9 cellular contexts compared by ENCODE assay signal in the genomic region with DNA sequence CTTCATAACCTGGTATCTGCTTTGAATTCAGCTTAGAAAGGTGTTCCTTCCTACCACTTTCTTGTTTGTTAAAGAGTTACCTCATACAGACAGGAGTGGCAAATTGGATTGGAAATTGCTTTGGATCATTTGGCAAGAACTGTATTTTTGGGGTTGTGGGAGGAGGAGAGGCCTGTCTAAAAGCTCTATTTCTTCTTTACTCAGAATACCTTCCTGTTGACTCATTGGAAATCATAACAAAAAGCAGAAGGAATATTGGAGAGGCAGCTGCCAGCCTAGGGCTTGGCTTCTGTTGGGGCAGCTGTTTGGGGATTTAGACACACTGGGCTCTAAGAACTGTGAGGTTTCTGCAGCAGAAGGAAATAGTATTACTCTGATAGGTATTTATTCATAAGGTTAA. TPM values are rescaled to one million over a fixed set of nuclear protein-coding genes. Genes with fewer than 3 reads are reported as not detected.
DNase-seq lines count a peak whose midpoint lies in the region; ATAC-seq, FAIRE-seq and TF ChIP-seq lines count a peak whose summit lies in the region.
"Had no signal": no experiment of that assay in that cellular context is flagged by ENCODE, and none has a peak within 500 bp of the region (broad histone marks: within the 10 kb centered on the region; RNA-seq: fewer than 3 reads in every experiment).

No MANE protein-coding gene starts in this region.

- H3K79me2 ChIP-seq in H1 (ENCODE audit: control insufficient read depth in 1 of 2, insufficient read depth in 2 of 2, low read length in 2 of 2): peaks cover 19 to 95% of the 10 kb centered on the region in 2 experiments

- H3K14ac ChIP-seq in H1 (ENCODE audit: insufficient read length): no peak overlapping the region

- H3K27me3 ChIP-seq in H1 (replicated peaks in 1 of 4; ENCODE audit: control insufficient read depth in 3 of 4, extremely low read depth in 1 of 4, insufficient read depth in 3 of 4, low read length in 3 of 4): no peaks in the 10 kb centered on the region
- H3K27me3 ChIP-seq in naive thymus-derived CD4-positive, alpha-beta T cell (ENCODE audit: control insufficient read depth in 2 of 2, insufficient read depth in 2 of 2, low read length in 2 of 2): no peaks in the 10 kb centered on the region

- no peak overlapping the region for H3K4ac ChIP-seq in H1 (replicated peaks; ENCODE audit: insufficient read length, low read depth, low read length)

- no peaks in the 10 kb centered on the region for H3K9me3 Mint-ChIP-seq in activated naive CD4-positive, alpha-beta T cell treated with anti-CD3 and anti-CD28 coated beads, Interleukin-2, amount 10 ng/mL, durations not matched to agents 7 days and 5 days
- H3K9me3 Mint-ChIP-seq in naive thymus-derived CD4-positive, alpha-beta T cell: no peaks in the 10 kb centered on the region

- no peak overlapping the region for H2BK15ac ChIP-seq in H1 (ENCODE audit: low read length)

- H3K4me3 Mint-ChIP-seq in activated naive CD4-positive, alpha-beta T cell treated with anti-CD3 and anti-CD28 coated beads, Interleukin-2, amount 10 ng/mL, durations not matched to agents 7 days and 5 days: no peak overlapping the region
- H3K4me3 Mint-ChIP-seq in naive thymus-derived CD4-positive, alpha-beta T cell: peak overlapping the region; percentile 7 to 82 (median 42)

- H4K20me1 ChIP-seq in H1 (replicated peaks in 1 of 2; ENCODE audit: control insufficient read depth in 1 of 2, insufficient read depth in 2 of 2, low read length in 2 of 2): no peaks in the 10 kb centered on the region

- no peak overlapping the region for H3K23ac ChIP-seq in H1 (ENCODE audit: insufficient read length)

- CTCF ChIA-PET in activated naive CD4-positive, alpha-beta T cell treated with anti-CD3 and anti-CD28 coated beads, Interleukin-2, amount 10 ng/mL, durations not matched to agents 7 days and 5 days (lab: Charles Lee): interaction anchor here (0.8 to 3.4 kb wide), 4 partner anchors 27 to 86 kb away, joined by 3 to 18 read pairs (median 5); no protein-coding TSS in a partner anchor
- CTCF ChIA-PET in RWPE1 (lab: Yijun Ruan, JAX) (interaction anchor here (0.6 to 1.0 kb wide), 2 partner anchors 79 to 109 kb away, joined by 3 to 4 read pairs; no protein-coding TSS in a partner anchor), H1 (lab: Charles Lee; ENCODE audit: partially characterized antibody) (interaction anchor here (0.8 to 1.7 kb wide), 5 partner anchors 10 to 82 kb away, joined by 3 to 8 read pairs (median 3); no protein-coding TSS in a partner anchor)
- CTCF ChIA-PET in naive thymus-derived CD4-positive, alpha-beta T cell (lab: Charles Lee): interaction anchor here (0.6 to 0.7 kb wide), 2 partner anchors 114 to 168 kb away, joined by 3 read pairs; a partner anchor contains a TSS

- H3K23me2 ChIP-seq in H1 (ENCODE audit: low read depth, low read length): no peaks in the 10 kb centered on the region

- H3K36me3 ChIP-seq in H1 (ENCODE audit: control insufficient read depth in 2 of 4, insufficient read depth in 4 of 4, low read length in 3 of 4): no peaks in the 10 kb centered on the region
- H3K36me3 ChIP-seq in naive thymus-derived CD4-positive, alpha-beta T cell (ENCODE audit: control insufficient read depth in 2 of 3, insufficient read depth in 3 of 3, low read length in 3 of 3): no peaks in the 10 kb centered on the region

- FAIRE-seq in H1 (lab: Jason Lieb, UNC): no peak
- FAIRE-seq: GM12878 had no signal

- no peaks in the 10 kb centered on the region for H3K79me1 ChIP-seq in H1 (ENCODE audit: low read depth, low read length)

- TF ChIP-seq CTCF in RWPE1 (conservative IDR thresholded peaks at IDR 0.05; ENCODE audit: low read depth) (no peak), H1 (IDR thresholded peaks at IDR 0.05; ENCODE audit: control extremely low read depth in 1 of 3, insufficient read depth in 1 of 3, low read depth in 1 of 3, low read length in 3 of 3) (no peak)

- H4K91ac ChIP-seq in H1 (replicated peaks; ENCODE audit: insufficient read length, low read length): no peak overlapping the region

- no peak overlapping the region for H3K27ac ChIP-seq in RWPE1
- H3K27ac ChIP-seq in H1 (ENCODE audit: low read depth, low read length): 0 out of 2 replicates have a peak overlapping the region, but pooled peaks have one; percentile 3
- H3K27ac ChIP-seq in naive thymus-derived CD4-positive, alpha-beta T cell (ENCODE audit: low read depth, low read length): peak overlapping the region; percentile 83

- no peak for TF ChIP-seq RAD21 in H1 (IDR thresholded peaks at IDR 0.05 in 1 of 2, conservative IDR thresholded peaks at IDR 0.05 in 1 of 2; ENCODE audit: low read depth in 2 of 2, low read length in 2 of 2)

- no peak for TF ChIP-seq EP300 in H1 (IDR thresholded peaks at IDR 0.05; ENCODE audit: borderline replicate concordance in 1 of 2, low read depth in 2 of 2, low read length in 2 of 2)

- H2BK5ac ChIP-seq in H1 (ENCODE audit: low read depth, low read length): peak overlapping the region; percentile 2; the same call in 1 of the 2 replicates

- DNase-seq in activated naive CD4-positive, alpha-beta T cell treated with anti-CD3 and anti-CD28 coated beads, Interleukin-2, amount 10 ng/mL, durations not matched to agents 7 days and 5 days: no peak
- DNase-seq in activated naive CD4-positive, alpha-beta T cell treated with Interleukin-2 at 50 U/mL for 16 hours: no peak
- DNase-seq in RWPE1 (ENCODE audit: low spot score): peak; percentile 74
- no peak for DNase-seq in H1 (ENCODE audit: low read depth in 1 of 2, low spot score in 2 of 2)
- DNase-seq in naive thymus-derived CD4-positive, alpha-beta T cell: no peak
- no peak for DNase-seq in stimulated activated CD4-positive, alpha-beta T cell treated with anti-CD3 and anti-CD28 coated beads, Interleukin-2, amount 100 ng/mL, for 24 hours
- DNase-seq in NCI-H187 (lab: John Stamatoyannopoulos, UW): no peak

- ATAC-seq in naive thymus-derived CD4-positive, alpha-beta T cell: peak; percentile 29
- no peak for ATAC-seq in GM19455 (IDR thresholded peaks at IDR 0.05; ENCODE audit: unreplicated experiment)
- ATAC-seq: GM12878 had no signal

- H2BK120ac ChIP-seq in H1 (replicated peaks; ENCODE audit: low read depth, low read length): no peak overlapping the region

- no peak overlapping the region for H3K9ac ChIP-seq in H1 (replicated peaks in 1 of 4; ENCODE audit: extremely low read depth in 1 of 4, low read depth in 3 of 4, low read length in 3 of 4)

- H3K27ac Mint-ChIP-seq in activated naive CD4-positive, alpha-beta T cell treated with anti-CD3 and anti-CD28 coated beads, Interleukin-2, amount 10 ng/mL, durations not matched to agents 7 days and 5 days: peak overlapping the region; percentile 90
- H3K27ac Mint-ChIP-seq in naive thymus-derived CD4-positive, alpha-beta T cell: peak overlapping the region; percentile 94 to 99 (median 99)

- H3K9me3 ChIP-seq in H1 (ENCODE audit: insufficient read depth in 2 of 2, low read depth in 1 of 2, low read length in 1 of 2): no peaks in the 10 kb centered on the region
- no peaks in the 10 kb centered on the region for H3K9me3 ChIP-seq in naive thymus-derived CD4-positive, alpha-beta T cell (ENCODE audit: control insufficient read depth in 2 of 3, low read length in 3 of 3)

- no peak overlapping the region for H3K4me3 ChIP-seq in H1 (ENCODE audit: extremely low read depth in 1 of 4, insufficient read depth in 2 of 4, low read depth in 3 of 4, low read length in 4 of 4)
- no peak overlapping the region for H3K4me3 ChIP-seq in naive thymus-derived CD4-positive, alpha-beta T cell (ENCODE audit: low read length)
- H3K4me3 ChIP-seq: GM12878 had no signal

- H4K8ac ChIP-seq in H1 (ENCODE audit: extremely low read depth, insufficient read depth, low read length): no peak overlapping the region

- no peaks in the 10 kb centered on the region for H3K27me3 Mint-ChIP-seq in activated naive CD4-positive, alpha-beta T cell treated with anti-CD3 and anti-CD28 coated beads, Interleukin-2, amount 10 ng/mL, durations not matched to agents 7 days and 5 days
- H3K27me3 Mint-ChIP-seq in naive thymus-derived CD4-positive, alpha-beta T cell: no peaks in the 10 kb centered on the region

- H2AFZ ChIP-seq in H1 (ENCODE audit: low read length): no peak overlapping the region

- H3K36me3 Mint-ChIP-seq in activated naive CD4-positive, alpha-beta T cell treated with anti-CD3 and anti-CD28 coated beads, Interleukin-2, amount 10 ng/mL, durations not matched to agents 7 days and 5 days: peaks cover 22% of the 10 kb centered on the region
- H3K36me3 Mint-ChIP-seq in naive thymus-derived CD4-positive, alpha-beta T cell: peaks cover 0 to 13% (median 0%) of the 10 kb centered on the region in 5 donors

- no peak overlapping the region for H2BK20ac ChIP-seq in H1 (ENCODE audit: low read length)

- no peak overlapping the region for H3K18ac ChIP-seq in H1 (ENCODE audit: extremely low read depth, low read length)

- POLR2A ChIA-PET in RWPE1 (lab: Yijun Ruan, JAX; ENCODE audit: low non-redundant PET) (no interaction called here), H1 (lab: Charles Lee; ENCODE audit: partially characterized antibody) (interaction anchor here (1.3 to 1.6 kb wide), 3 partner anchors 10 to 14 kb away, joined by 3 to 12 read pairs (median 5); a partner anchor contains a TSS)
- POLR2A ChIA-PET in naive thymus-derived CD4-positive, alpha-beta T cell (lab: Charles Lee): interaction anchor here (0.6 to 6.7 kb wide), 4 partner anchors 14 to 126 kb away, joined by 3 to 48 read pairs (median 3); a partner anchor contains a TSS

- H3K4me1 Mint-ChIP-seq in activated naive CD4-positive, alpha-beta T cell treated with anti-CD3 and anti-CD28 coated beads, Interleukin-2, amount 10 ng/mL, durations not matched to agents 7 days and 5 days: peaks cover 66% of the 10 kb centered on the region
- H3K4me1 Mint-ChIP-seq in naive thymus-derived CD4-positive, alpha-beta T cell: peaks cover 46 to 74% (median 71%) of the 10 kb centered on the region in 7 donors

- H3K4me2 ChIP-seq in H1 (ENCODE audit: insufficient read depth in 1 of 2, low read depth in 2 of 2, low read length in 2 of 2): no peak overlapping the region

- no peak for TF ChIP-seq POLR2A in H1 (IDR thresholded peaks at IDR 0.05; ENCODE audit: control extremely low read depth in 1 of 2, low read depth in 2 of 2, low read length in 2 of 2)

- H2AK5ac ChIP-seq in H1 (ENCODE audit: low read depth, low read length): 0 out of 2 replicates have a peak overlapping the region, but pooled peaks have one; percentile 28

- H4K5ac ChIP-seq in H1 (ENCODE audit: insufficient read length, low read depth, low read length): no peak overlapping the region

- intact Hi-C loops in naive thymus-derived CD4-positive, alpha-beta T cell (cut with micrococcal nuclease): loop anchor here (5.0 to 10.0 kb wide), 5 partner anchors 35 to 453 kb away; a partner anchor contains a TSS

- peak overlapping the region; percentile 62; the same call in 1 of the 2 replicates for H2BK12ac ChIP-seq in H1 (ENCODE audit: low read depth, low read length)

- no peak overlapping the region for H3K56ac ChIP-seq in H1 (replicated peaks; ENCODE audit: insufficient read length, low read depth, low read length)

- H3K4me1 ChIP-seq in H1 (replicated peaks in 1 of 4; ENCODE audit: control insufficient read depth in 3 of 4, insufficient read depth in 4 of 4, low read length in 3 of 4): peaks cover 10 to 21% (median 19%) of the 10 kb centered on the region in 4 experiments
- H3K4me1 ChIP-seq in naive thymus-derived CD4-positive, alpha-beta T cell (ENCODE audit: control insufficient read depth in 2 of 2, insufficient read depth in 2 of 2, low read length in 2 of 2): peaks cover 27 to 43% of the 10 kb centered on the region in 2 donors

RNA-seq across cellular contexts. Expression of a gene that starts 14.2 kb away (rescaled TPM):
- total RNA-seq in H1 (2021; fragmentation: NEBNext Ultra II Directional; extraction: Animal tissue kit (Norgen Biotek cat#: 25700)): 133 and 138 TPM in 2 replicates
- polyA plus RNA-seq in H1 (2011; rRNA removed): 34.8 and 56.0 TPM in 2 replicates
- polyA plus RNA-seq in H1 (2011; cell fraction: cytosol; rRNA removed): 42.1 TPM
- polyA plus RNA-seq in H1 (2011; cell fraction: nucleus; rRNA removed): 187 TPM
- 71.3 to 118 TPM (median 79.1 TPM) in 4 replicates for polyA plus RNA-seq in H1 (2012, experiment 1 of 2)
- 4.1 TPM for polyA plus RNA-seq in H1 (2012, experiment 2 of 2)
- 301 TPM for polyA plus RNA-seq in H1 (2013, experiment 1 of 2)
- polyA plus RNA-seq in H1 (2013, experiment 2 of 2): 289 TPM
- polyA minus RNA-seq in H1 (2011; rRNA and poly(A)+ RNA removed): 158 and 190 TPM in 2 replicates
- 60.2 TPM for polyA minus RNA-seq in H1 (2011; cell fraction: cytosol; rRNA and poly(A)+ RNA removed)
- 350 TPM for polyA minus RNA-seq in H1 (2011; cell fraction: nucleus; rRNA and poly(A)+ RNA removed)
- 100 to 1,000 TPM in 2 of 5 experiments, 10 to 100 TPM in 3; 81.8 to 263 (median 93.8) TPM for total RNA-seq in naive thymus-derived CD4-positive, alpha-beta T cell
- polyA plus RNA-seq in naive thymus-derived CD4-positive, alpha-beta T cell: 10 to 100 TPM; 73.9 to 79.4 TPM

RNA-seq across cellular contexts. Expression of a gene that starts 50.1 kb away (rescaled TPM):
- total RNA-seq in H1 (2021; fragmentation: NEBNext Ultra II Directional; extraction: Animal tissue kit (Norgen Biotek cat#: 25700)): 2.3 and 2.6 TPM in 2 replicates
- 0.82 and 0.96 TPM in 2 replicates for polyA plus RNA-seq in H1 (2011; rRNA removed)
- polyA plus RNA-seq in H1 (2011; cell fraction: cytosol; rRNA removed): 1.3 TPM
- polyA plus RNA-seq in H1 (2011; cell fraction: nucleus; rRNA removed): 1.5 TPM
- polyA plus RNA-seq in H1 (2012, experiment 1 of 2): 1.1 to 1.5 TPM (median 1.4 TPM) in 4 replicates
- 0.59 TPM for polyA plus RNA-seq in H1 (2012, experiment 2 of 2)
- 1.5 TPM for polyA plus RNA-seq in H1 (2013, experiment 1 of 2)
- polyA plus RNA-seq in H1 (2013, experiment 2 of 2): 1.7 TPM
- polyA minus RNA-seq in H1 (2011; rRNA and poly(A)+ RNA removed): 1.4 and 1.5 TPM in 2 replicates
- polyA minus RNA-seq in H1 (2011; cell fraction: cytosol; rRNA and poly(A)+ RNA removed): 1.9 TPM
- 3.2 TPM for polyA minus RNA-seq in H1 (2011; cell fraction: nucleus; rRNA and poly(A)+ RNA removed)
- total RNA-seq in naive thymus-derived CD4-positive, alpha-beta T cell: 1 to 10 TPM in 3 of 5 experiments, under 1 TPM in 2; 0.22 to 2.0 (median 1.5) TPM
- polyA plus RNA-seq in naive thymus-derived CD4-positive, alpha-beta T cell: under 1 TPM; 0.08 to 0.16 TPM
